In the genomic region with DNA sequence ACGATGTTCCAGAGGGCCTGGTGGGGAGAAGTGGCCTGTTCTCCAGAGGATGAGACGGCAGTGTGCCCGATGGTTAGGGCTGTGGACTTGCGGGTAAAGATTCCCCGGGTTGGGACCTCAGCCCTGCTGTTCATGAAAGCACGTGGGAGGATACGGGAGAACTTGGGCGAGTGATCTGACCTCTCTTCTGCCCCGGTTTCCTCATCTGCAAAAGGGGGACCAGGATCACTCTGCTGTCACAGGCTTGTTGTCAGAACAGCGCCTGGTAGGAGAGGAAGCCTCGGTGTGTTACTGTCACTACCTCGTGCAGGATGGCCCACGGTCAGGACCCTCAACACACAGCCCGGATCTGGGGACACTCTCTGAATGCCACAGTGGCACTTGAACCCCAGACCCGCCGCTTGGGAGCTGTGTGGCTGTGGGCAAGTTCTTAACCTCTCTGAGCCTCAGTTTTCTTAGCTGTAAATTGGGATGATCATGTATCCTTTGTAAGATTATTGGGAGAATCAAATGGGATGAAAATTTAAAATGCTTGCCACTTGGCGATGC, we compare ENCODE assay signal across 18 cellular contexts.
DNase-seq lines count a peak whose midpoint lies in the region; ATAC-seq, FAIRE-seq and TF ChIP-seq lines count a peak whose summit lies in the region.
"Had no signal": no experiment of that assay in that cellular context is flagged by ENCODE, and none has a peak within 500 bp of the region (broad histone marks: within the 10 kb centered on the region; RNA-seq: fewer than 3 reads in every experiment).

No MANE protein-coding gene starts in this region.

- ATAC-seq in lower lobe of right lung = no peak
- ATAC-seq: GM23338 had no signal

- H3K9me3 Mint-ChIP-seq in chondrocyte (ENCODE audit: low read depth) = no peaks in the 10 kb centered on the region
- H3K9me3 Mint-ChIP-seq in osteocyte (ENCODE audit: unreplicated experiment) = no peaks in the 10 kb centered on the region
- no peaks in the 10 kb centered on the region for H3K9me3 Mint-ChIP-seq in T-helper 2 cell treated with Interferon-gamma antibody and Interleukin-4, amounts not matched to agents 5 μg/mL and 100 μg/mL, for 36 hours
- H3K9me3 Mint-ChIP-seq in HFFc6 = no peaks in the 10 kb centered on the region
- H3K9me3 Mint-ChIP-seq: CD4-positive, alpha-beta T cell; GM23338; IgD-negative memory B cell had no signal

- H3K27me3 ChIP-seq in H7 (ENCODE audit: control insufficient read depth, insufficient read depth, low read length) (no peaks in the 10 kb centered on the region), lower lobe of right lung (ENCODE audit: low read depth) (no peaks in the 10 kb centered on the region), uterus (no peaks in the 10 kb centered on the region)

- H3K36me3 ChIP-seq in H7 (replicated peaks; ENCODE audit: control insufficient read depth, insufficient read depth, low read length) (no peaks in the 10 kb centered on the region), lower lobe of right lung (no peaks in the 10 kb centered on the region), uterus (no peaks in the 10 kb centered on the region)

- H3K4me3 ChIP-seq in H7 (ENCODE audit: insufficient read depth, low read depth, low read length) = no peak overlapping the region
- no peak overlapping the region for H3K4me3 ChIP-seq in lower lobe of right lung
- no peak overlapping the region for H3K4me3 ChIP-seq in uterus
- H3K4me3 ChIP-seq: GM23338 had no signal

- TF ChIP-seq POLR2A in uterus (IDR thresholded peaks at IDR 0.05) = no peak
- TF ChIP-seq POLR2A in H54 (IDR thresholded peaks at IDR 0.05; ENCODE audit: low read depth, low read length) = no peak

- no peak overlapping the region for H3K27ac ChIP-seq in lower lobe of right lung
- H3K27ac ChIP-seq in uterus = no peak overlapping the region

- DNase-seq in H7 (peak; percentile 26), chondrocyte (ENCODE audit: low spot score) (peak; percentile 77), lower lobe of right lung (peak; percentile 29), osteocyte (ENCODE audit: extremely low spot score, unreplicated experiment) (no peak), HFFc6 (no peak), uterus (no peak), H54 (ENCODE audit: insufficient read length, low spot score) (no peak)
- no peak for DNase-seq in T-helper 2 cell treated with Interferon-gamma antibody and Interleukin-4, amounts not matched to agents 5 μg/mL and 100 μg/mL, for 36 hours (ENCODE audit: low spot score)
- DNase-seq: C1 segment of cervical spinal cord; CD4-positive, alpha-beta T cell; DND-41; GDM1; HCEC 1CT had no signal

- no peak for FAIRE-seq in H54 (lab: Jason Lieb, UNC)
- FAIRE-seq: A204.1, GM12892 had no signal

- TF ChIP-seq CTCF in chondrocyte (IDR thresholded peaks at IDR 0.05) = no peak
- no peak for TF ChIP-seq CTCF in lower lobe of right lung (IDR thresholded peaks at IDR 0.05)
- TF ChIP-seq CTCF in osteocyte (IDR thresholded peaks at IDR 0.05) = no peak
- TF ChIP-seq CTCF in HFFc6 (IDR thresholded peaks at IDR 0.05) = no peak
- no peak for TF ChIP-seq CTCF in uterus (IDR thresholded peaks at IDR 0.05)

- peaks cover 15% of the 10 kb centered on the region for H3K4me1 Mint-ChIP-seq in chondrocyte (ENCODE audit: low read depth)
- H3K4me1 Mint-ChIP-seq in osteocyte (ENCODE audit: unreplicated experiment) = peaks cover 41% of the 10 kb centered on the region
- no peaks in the 10 kb centered on the region for H3K4me1 Mint-ChIP-seq in T-helper 2 cell treated with Interferon-gamma antibody and Interleukin-4, amounts not matched to agents 5 μg/mL and 100 μg/mL, for 36 hours (ENCODE audit: low read depth)
- no peaks in the 10 kb centered on the region for H3K4me1 Mint-ChIP-seq in HFFc6 (ENCODE audit: low read depth)
- H3K4me1 Mint-ChIP-seq: B cell, GM23338 had no signal

- H3K27me3 Mint-ChIP-seq in chondrocyte (ENCODE audit: low read depth) (no peaks in the 10 kb centered on the region), osteocyte (ENCODE audit: unreplicated experiment) (no peaks in the 10 kb centered on the region), HFFc6 (ENCODE audit: insufficient read depth) (peaks cover 24% of the 10 kb centered on the region)
- H3K27me3 Mint-ChIP-seq in T-helper 2 cell treated with Interferon-gamma antibody and Interleukin-4, amounts not matched to agents 5 μg/mL and 100 μg/mL, for 36 hours (ENCODE audit: low read depth) = no peaks in the 10 kb centered on the region
- H3K27me3 Mint-ChIP-seq: B cell; CD4-positive, alpha-beta T cell; IgD-negative memory B cell had no signal

- H3K36me3 Mint-ChIP-seq in chondrocyte (ENCODE audit: low read depth) = peaks cover 14% of the 10 kb centered on the region
- peaks cover 17% of the 10 kb centered on the region for H3K36me3 Mint-ChIP-seq in osteocyte (ENCODE audit: unreplicated experiment)
- no peaks in the 10 kb centered on the region for H3K36me3 Mint-ChIP-seq in T-helper 2 cell treated with Interferon-gamma antibody and Interleukin-4, amounts not matched to agents 5 μg/mL and 100 μg/mL, for 36 hours (ENCODE audit: low read depth)
- H3K36me3 Mint-ChIP-seq in HFFc6 (ENCODE audit: low read depth) = no peaks in the 10 kb centered on the region

- H3K4me1 ChIP-seq in lower lobe of right lung (no peaks in the 10 kb centered on the region), uterus (no peaks in the 10 kb centered on the region)

- H3K4me3 Mint-ChIP-seq in chondrocyte (ENCODE audit: unreplicated experiment) (peak overlapping the region; percentile 9), osteocyte (ENCODE audit: unreplicated experiment) (no peak overlapping the region), HFFc6 (no peak overlapping the region)
- no peak overlapping the region for H3K4me3 Mint-ChIP-seq in T-helper 2 cell treated with Interferon-gamma antibody and Interleukin-4, amounts not matched to agents 5 μg/mL and 100 μg/mL, for 36 hours
- H3K4me3 Mint-ChIP-seq: B cell; CD4-positive, alpha-beta T cell; GM23338; IgD-negative memory B cell had no signal

- peak overlapping the region; percentile 74 for H3K27ac Mint-ChIP-seq in chondrocyte (ENCODE audit: unreplicated experiment)
- H3K27ac Mint-ChIP-seq in osteocyte (ENCODE audit: unreplicated experiment) = peak overlapping the region; percentile 67
- no peak overlapping the region for H3K27ac Mint-ChIP-seq in T-helper 2 cell treated with Interferon-gamma antibody and Interleukin-4, amounts not matched to agents 5 μg/mL and 100 μg/mL, for 36 hours
- no peak overlapping the region for H3K27ac Mint-ChIP-seq in HFFc6
- H3K27ac Mint-ChIP-seq: B cell; CD4-positive, alpha-beta T cell; GM23338; IgD-negative memory B cell had no signal

- H3K9me3 ChIP-seq in lower lobe of right lung = no peaks in the 10 kb centered on the region
- no peaks in the 10 kb centered on the region for H3K9me3 ChIP-seq in uterus

- intact Hi-C loops in lower lobe of right lung (cut with DNase I) (no loop called here), uterus (cut with DNase I; ENCODE audit: low total_unique reads) (no loop called here)

Comparison
In these comparisons a context has a peak if more than half of its experiments do, and no peak if none do; other contexts are left out.
1. DNase-seq: peak in H7 (single experiment), chondrocyte (single experiment) and lower lobe of right lung (single experiment); none in osteocyte (single experiment), T-helper 2 cell treated with Interferon-gamma antibody and Interleukin-4, amounts not matched to agents 5 μg/mL and 100 μg/mL, for 36 hours (single experiment), HFFc6 (single experiment), uterus (0 of 2) and H54 (single experiment).
2. H3K27ac Mint-ChIP-seq: peak in chondrocyte (single experiment) and osteocyte (single experiment); none in T-helper 2 cell treated with Interferon-gamma antibody and Interleukin-4, amounts not matched to agents 5 μg/mL and 100 μg/mL, for 36 hours (single experiment) and HFFc6 (single experiment).